ENCODE assay signal across 22 cellular contexts in genomic region chr2:9269295-9269694, GRCh38.
A peak's percentile ranks its signal among the peaks of the same experiment; 100 is the strongest.
DNase-seq lines count a peak whose midpoint lies in the region; ATAC-seq and TF ChIP-seq lines count a peak whose summit lies in the region.
"Had no signal": no experiment of that assay in that cellular context is flagged by ENCODE, and none has a peak within 500 bp of the region (broad histone marks: within the 10 kb centered on the region; RNA-seq: fewer than 3 reads in every experiment).

No MANE protein-coding gene starts in this region.

- no peak overlapping the region for H3K27ac Mint-ChIP-seq in natural killer cell treated with Interleukin-12 subunit alpha and Interleukin-12 subunit beta and Interleukin-15 and Interleukin-18, amount 100 ng/mL, for 72 hours
- H3K27ac Mint-ChIP-seq: CD4-positive, alpha-beta T cell; HFFc6 had no signal

- H3K27me3 Mint-ChIP-seq in natural killer cell treated with Interleukin-12 subunit alpha and Interleukin-12 subunit beta and Interleukin-15 and Interleukin-18, amount 100 ng/mL, for 72 hours = peaks cover 2 to 16% of the 10 kb centered on the region in 2 donors

- no peak for TF ChIP-seq POLR2A in body of pancreas (IDR thresholded peaks at IDR 0.05)

- ATAC-seq in natural killer cell treated with Interleukin-12 subunit alpha and Interleukin-12 subunit beta and Interleukin-15 and Interleukin-18, amount 100 ng/mL, for 72 hours = peak; percentile 43 to 52
- ATAC-seq in sciatic nerve = peak; percentile 34
- no peak for ATAC-seq in GM19452 (IDR thresholded peaks at IDR 0.05; ENCODE audit: unreplicated experiment)
- ATAC-seq in body of pancreas = no peak

- H3K27me3 ChIP-seq in left ventricle myocardium inferior (ENCODE audit: low read depth) = no peaks in the 10 kb centered on the region
- H3K27me3 ChIP-seq in SJCRH30 = no peaks in the 10 kb centered on the region
- no peaks in the 10 kb centered on the region for H3K27me3 ChIP-seq in body of pancreas
- H3K27me3 ChIP-seq: MG63, Peyer's patch had no signal

- no peak for DNase-seq in left ventricle myocardium inferior
- no peak for DNase-seq in cardiac septum (ENCODE audit: low spot score)
- DNase-seq in SJCRH30 = no peak
- no peak for DNase-seq in natural killer cell treated with Interleukin-12 subunit alpha and Interleukin-12 subunit beta and Interleukin-15 and Interleukin-18, amount 100 ng/mL, for 72 hours (ENCODE audit: low spot score)
- DNase-seq in sciatic nerve (ENCODE audit: low spot score) = peak; percentile 26
- no peak for DNase-seq in NCI-H187 treated with DMSO at 0.1 percent for 48 hours (lab: John Stamatoyannopoulos, UW)
- DNase-seq in body of pancreas = no peak
- DNase-seq: 8988T; CD4-positive, alpha-beta T cell; GOT3; HFFc6; KBM-7; MG63; NCI-H2029 treated with DMSO at 0.1 percent for 48 hours; NCI-H2227 treated with DMSO at 0.1 percent for 48 hours; NCI-H510A; NCI-H69; Peyer's patch; SIG-M5; SK-N-SH had no signal

- H3K9me3 ChIP-seq in left ventricle myocardium inferior (replicated peaks) (peaks cover 5% of the 10 kb centered on the region), SJCRH30 (replicated peaks) (no peaks in the 10 kb centered on the region), body of pancreas (no peaks in the 10 kb centered on the region)
- H3K9me3 ChIP-seq: MG63, Peyer's patch, SK-N-SH had no signal

- 90 to 91% methylated on average over 9 to 10 of the region's 10 CpGs for WGBS in body of pancreas, 2 donors

- no peak overlapping the region for H3K4me3 ChIP-seq in left ventricle myocardium inferior
- no peak overlapping the region for H3K4me3 ChIP-seq in SJCRH30
- H3K4me3 ChIP-seq in body of pancreas = no peak overlapping the region
- H3K4me3 ChIP-seq: HAP-1, MG63, Peyer's patch had no signal

- intact Hi-C loops in left ventricle myocardium inferior (cut with micrococcal nuclease) (loop anchor here (10.0 kb wide), 1 partner anchor 56 kb away; no protein-coding TSS in a partner anchor), cardiac septum (cut with DNase I) (no loop called here), sciatic nerve (cut with DNase I) (no loop called here), body of pancreas (cut with DNase I) (no loop called here)

- no peaks in the 10 kb centered on the region for H3K9me3 Mint-ChIP-seq in natural killer cell treated with Interleukin-12 subunit alpha and Interleukin-12 subunit beta and Interleukin-15 and Interleukin-18, amount 100 ng/mL, for 72 hours

- H3K27ac ChIP-seq in left ventricle myocardium inferior (replicated peaks) (peak overlapping the region; percentile 16), SJCRH30 (peak overlapping the region; percentile 84), body of pancreas (no peak overlapping the region)
- H3K27ac ChIP-seq: Peyer's patch had no signal

- H3K4me3 Mint-ChIP-seq in natural killer cell treated with Interleukin-12 subunit alpha and Interleukin-12 subunit beta and Interleukin-15 and Interleukin-18, amount 100 ng/mL, for 72 hours = no peak overlapping the region
- H3K4me3 Mint-ChIP-seq: CD4-positive, alpha-beta T cell; HFFc6 had no signal

- TF ChIP-seq CTCF in left ventricle myocardium inferior (IDR thresholded peaks at IDR 0.05; ENCODE audit: borderline replicate concordance) (no peak), body of pancreas (IDR thresholded peaks at IDR 0.05) (no peak)

- no peaks in the 10 kb centered on the region for H3K36me3 Mint-ChIP-seq in natural killer cell treated with Interleukin-12 subunit alpha and Interleukin-12 subunit beta and Interleukin-15 and Interleukin-18, amount 100 ng/mL, for 72 hours

- H3K36me3 ChIP-seq in left ventricle myocardium inferior (no peaks in the 10 kb centered on the region), SJCRH30 (no peaks in the 10 kb centered on the region), body of pancreas (replicated peaks in 1 of 2; ENCODE audit: insufficient read depth in 1 of 2, low read depth in 2 of 2) (no peaks in the 10 kb centered on the region)
- H3K36me3 ChIP-seq: HAP-1, Peyer's patch had no signal

- peaks cover 61% of the 10 kb centered on the region for H3K4me1 ChIP-seq in left ventricle myocardium inferior
- H3K4me1 ChIP-seq in SJCRH30 = peaks cover 28% of the 10 kb centered on the region
- peaks cover 5% of the 10 kb centered on the region for H3K4me1 ChIP-seq in body of pancreas
- H3K4me1 ChIP-seq: HAP-1 had no signal

- H3K4me1 Mint-ChIP-seq in natural killer cell treated with Interleukin-12 subunit alpha and Interleukin-12 subunit beta and Interleukin-15 and Interleukin-18, amount 100 ng/mL, for 72 hours (ENCODE audit: low read depth in 2 of 2) = no peaks in the 10 kb centered on the region

Comparison
In these comparisons a context has a peak if more than half of its experiments do, and no peak if none do; other contexts are left out.
1. H3K27ac ChIP-seq: peak in left ventricle myocardium inferior (single experiment) and SJCRH30 (single experiment); none in body of pancreas (0 of 4).
2. ATAC-seq: peak in natural killer cell treated with Interleukin-12 subunit alpha and Interleukin-12 subunit beta and Interleukin-15 and Interleukin-18, amount 100 ng/mL, for 72 hours (2 of 2) and sciatic nerve (single experiment); none in GM19452 (single experiment) and body of pancreas (single experiment).